In the genomic region with DNA sequence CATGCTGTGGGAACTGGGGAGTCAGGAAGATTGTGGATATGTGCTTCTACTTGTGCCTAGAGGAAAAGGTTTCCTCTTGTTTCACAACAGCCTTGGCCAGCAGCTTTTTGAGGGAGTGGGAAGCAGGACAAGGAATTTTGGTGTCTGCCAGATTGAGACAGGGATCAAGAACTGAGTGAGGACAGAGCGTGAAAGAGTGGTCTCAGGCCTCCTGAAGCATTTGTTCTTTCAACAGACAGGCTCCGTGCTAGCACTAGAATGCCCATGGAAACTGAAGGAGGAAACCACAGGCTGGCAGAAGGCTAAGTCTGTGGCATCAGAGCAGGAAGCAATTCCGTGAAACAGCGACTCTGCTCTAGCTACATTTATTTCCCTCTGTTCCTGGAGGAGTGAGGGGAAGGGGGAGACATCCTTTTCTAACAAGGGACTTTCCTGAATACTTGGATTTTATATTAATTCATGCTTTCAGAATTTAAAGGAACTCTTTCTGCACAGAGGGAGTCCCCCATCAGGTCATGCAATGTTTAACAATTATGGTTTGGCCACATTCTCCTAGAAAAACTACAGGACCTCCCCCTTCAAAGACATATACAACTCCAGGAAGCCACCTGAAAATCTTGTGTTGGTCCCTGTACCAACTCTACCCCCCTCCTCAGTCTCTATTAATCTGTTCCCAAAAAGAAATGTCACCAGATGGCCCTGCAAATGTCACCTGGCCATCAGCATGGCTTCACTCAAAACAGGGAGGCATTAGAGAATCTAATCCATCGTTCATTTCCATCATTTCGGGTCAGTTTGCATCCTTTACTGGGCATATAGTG, we compare ENCODE assay signal across 21 cellular contexts.
"Had no signal": no experiment of that assay in that cellular context is flagged by ENCODE, and none has a peak within 500 bp of the region (broad histone marks: within the 10 kb centered on the region; RNA-seq: fewer than 3 reads in every experiment).

No MANE protein-coding gene starts in this region.

- H3K27me3 ChIP-seq: breast epithelium, heart right ventricle, stomach, suprapubic skin, transverse colon had no signal

- H3K4me1 ChIP-seq: breast epithelium, heart right ventricle, lower lobe of right lung, stomach, suprapubic skin, transverse colon had no signal

- H3K9me3 ChIP-seq: breast epithelium, heart right ventricle, lower lobe of right lung, stomach, suprapubic skin, transverse colon had no signal

- H3K4me3 ChIP-seq: breast epithelium, heart right ventricle, lower lobe of right lung, stomach, suprapubic skin, transverse colon had no signal

- ATAC-seq: left lobe of liver; lower lobe of right lung; naive thymus-derived CD4-positive, alpha-beta T cell; sciatic nerve; stimulated activated memory B cell treated with anti-CD40 and anti-IgM and Interleukin-4, amounts not matched to agents 10 μg/mL and 1 μg/mL and 100 μg/mL, for 72 hours had no signal

- H3K27ac ChIP-seq: breast epithelium, epithelial cell of prostate, heart right ventricle, lower lobe of right lung, stomach, suprapubic skin had no signal

- DNase-seq: activated CD4-positive, alpha-beta memory T cell treated with anti-CD3 and anti-CD28 coated beads for 36 hours; activated CD4-positive, alpha-beta T cell treated with anti-CD3 and anti-CD28 coated beads for 4 hours; activated CD4-positive, CD25-positive, alpha-beta regulatory T cell; activated naive CD4-positive, alpha-beta T cell treated with anti-CD3 and anti-CD28 coated beads for 36 hours; activated naive CD8-positive, alpha-beta T cell treated with anti-CD3 and anti-CD28 coated beads, Interleukin-2, amount 10 ng/mL, durations not matched to agents 7 days and 5 days; activated T-cell treated with anti-CD3 and anti-CD28 coated beads, Interleukin-2, amount 50 U/mL, for 48 hours; amniotic stem cell; cortex of kidney; heart right ventricle; lower lobe of right lung; naive thymus-derived CD4-positive, alpha-beta T cell; small intestine; stimulated activated CD4-positive, alpha-beta T cell treated with anti-CD3 and anti-CD28 coated beads, Interleukin-15, amount 100 ng/mL, for 24 hours; stomach; transverse colon had no signal

- H3K36me3 ChIP-seq: breast epithelium, heart right ventricle, lower lobe of right lung, stomach, suprapubic skin, transverse colon had no signal
